In genomic region chr13:105929486-105929885, GRCh38 we compare ENCODE assay signal across 27 cellular contexts.
"Had no signal": no experiment of that assay in that cellular context is flagged by ENCODE, and none has a peak within 500 bp of the region (broad histone marks: within the 10 kb centered on the region; RNA-seq: fewer than 3 reads in every experiment).

No MANE protein-coding gene starts in this region.

- H3K4me3 ChIP-seq: MG63, PC-9, SK-N-MC had no signal

- DNase-seq: activated B cell treated with CpG ODN at 0.5 μM for 24 hours; activated CD4-positive, alpha-beta T cell treated with anti-CD3 and anti-CD28 coated beads for 1 hour; activated CD4-positive, alpha-beta T cell treated with anti-CD3 and anti-CD28 coated beads, Interleukin-2, amount 10 ng/mL, durations not matched to agents 24 days and 14 days; activated CD4-positive, alpha-beta T cell treated with anti-CD3 and anti-CD28 coated beads, Interleukin-2, amount 50 U/mL, for 48 hours; activated CD8-positive, alpha-beta memory T cell treated with anti-CD3 and anti-CD28 coated beads, Interleukin-2, amount 10 ng/mL, durations not matched to agents 7 days and 5 days; activated effector memory CD4-positive, alpha-beta T cell treated with Interleukin-2 at 50 U/mL for 16 hours; activated naive CD4-positive, alpha-beta T cell; activated T-cell treated with anti-CD3 and anti-CD28 coated beads, Interleukin-2, amount 50 U/mL, for 24 hours; aorta; KG1; MG63; MV-4-11; NCI-H1092 treated with DMSO at 0.1 percent for 48 hours; NCI-H1417 treated with DMSO at 0.1 percent for 48 hours; NCI-H1694; NCI-H2029; NCI-H2107; NCI-H2171 treated with DMSO at 0.1 percent for 48 hours; NCI-H345; NCI-H510A; NCI-H526 treated with DMSO at 0.1 percent for 48 hours; PC-9; T-cell; T-helper 2 cell; T1000 had no signal

- H3K9me3 ChIP-seq: MG63 had no signal

- ATAC-seq: activated CD8-positive, alpha-beta memory T cell treated with anti-CD3 and anti-CD28 coated beads, Interleukin-2, amount 10 ng/mL, durations not matched to agents 7 days and 5 days; Right ventricle myocardium inferior; T-cell had no signal

- H3K27me3 ChIP-seq: MG63 had no signal

- H3K36me3 ChIP-seq: MG63 had no signal

- H3K4me2 ChIP-seq: PC-9 had no signal

- H3K27ac ChIP-seq: PC-9, SK-N-MC had no signal

- H2AFZ ChIP-seq: PC-9 had no signal
